In the genomic region with DNA sequence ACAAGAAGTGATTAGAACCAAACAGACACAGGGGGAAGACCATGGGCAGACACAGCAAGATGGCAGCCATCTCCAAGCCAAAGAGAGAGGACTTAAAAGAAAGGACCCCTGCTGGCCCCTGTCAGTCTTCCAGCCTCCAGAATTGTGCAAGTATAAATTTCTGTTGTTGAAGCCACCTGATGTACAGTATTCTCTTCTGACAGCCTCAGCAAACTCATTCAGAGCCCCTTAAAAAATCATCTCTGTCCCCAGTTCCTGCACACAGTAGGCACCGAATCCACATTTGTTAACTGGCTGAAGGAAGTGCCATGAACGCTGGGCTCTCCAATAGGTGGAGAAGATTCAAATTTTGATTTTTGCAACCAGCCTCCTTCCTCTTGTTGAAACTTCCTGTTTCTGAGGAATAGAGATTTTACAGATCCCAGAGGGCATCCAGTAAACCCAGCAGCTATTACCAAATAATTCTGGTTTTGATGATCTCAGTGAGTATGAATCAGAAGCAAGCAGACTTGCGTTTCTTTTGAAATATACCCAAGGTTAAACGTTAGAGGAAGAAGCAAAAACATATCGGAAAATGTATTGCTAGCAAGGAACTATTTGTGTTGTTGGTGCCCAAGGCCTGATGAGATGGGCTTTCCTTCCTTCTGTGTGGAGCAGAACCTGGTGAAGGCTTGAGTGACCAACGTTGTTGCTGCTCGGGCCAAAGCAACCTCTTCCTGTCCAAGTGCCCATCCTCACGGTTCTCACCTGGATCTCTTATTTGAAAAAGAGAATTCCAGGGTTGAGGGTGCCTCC, we compare ENCODE assay signal across 11 cellular contexts. TPM values are rescaled to one million over a fixed set of nuclear protein-coding genes. Genes with fewer than 3 reads are reported as not detected.
A peak's percentile ranks its signal among the peaks of the same experiment; 100 is the strongest.
DNase-seq lines count a peak whose midpoint lies in the region; ATAC-seq and TF ChIP-seq lines count a peak whose summit lies in the region.
"Had no signal": no experiment of that assay in that cellular context is flagged by ENCODE, and none has a peak within 500 bp of the region (broad histone marks: within the 10 kb centered on the region; RNA-seq: fewer than 3 reads in every experiment).

No MANE protein-coding gene starts in this region.

- TF ChIP-seq CTCF in A673 (conservative IDR thresholded peaks at IDR 0.05; ENCODE audit: low read depth, low read length): no peak

- H3K27me3 Mint-ChIP-seq in activated naive CD8-positive, alpha-beta T cell: no peaks in the 10 kb centered on the region

- peaks cover 49% of the 10 kb centered on the region for H3K4me1 Mint-ChIP-seq in activated naive CD8-positive, alpha-beta T cell (ENCODE audit: low read depth)

- H3K9me3 Mint-ChIP-seq in activated naive CD8-positive, alpha-beta T cell (ENCODE audit: low read depth): no peaks in the 10 kb centered on the region

- no peaks in the 10 kb centered on the region for H3K27me3 ChIP-seq in A673 (replicated peaks; ENCODE audit: insufficient read depth, low read depth, low read length, poor library complexity)
- H3K27me3 ChIP-seq: gastrocnemius medialis had no signal

- BruUV-seq in A673 (replicated peaks; lab: Mats Ljungman, UMichigan): no TSS peak

- H3K36me3 ChIP-seq in A673 (ENCODE audit: insufficient read depth, low read length, poor library complexity, severe bottlenecking): no peaks in the 10 kb centered on the region
- H3K36me3 ChIP-seq: gastrocnemius medialis had no signal

- intact Hi-C loops in A673 (cut with micrococcal nuclease; ENCODE audit: unreplicated experiment): no loop called here

- H3K36me3 Mint-ChIP-seq in activated naive CD8-positive, alpha-beta T cell: no peaks in the 10 kb centered on the region

- no peaks in the 10 kb centered on the region for H3K4me1 ChIP-seq in A673 (ENCODE audit: insufficient read depth, low read length, poor library complexity, severe bottlenecking)
- H3K4me1 ChIP-seq: gastrocnemius medialis had no signal

- ATAC-seq in GM19452 (IDR thresholded peaks at IDR 0.05; ENCODE audit: unreplicated experiment) (no peak), GM19463 (IDR thresholded peaks at IDR 0.05; ENCODE audit: unreplicated experiment) (no peak)

- POLR2A ChIA-PET in A673 (lab: Charles Lee; ENCODE audit: low non-redundant PET): no interaction called here

- DNase-seq in A673 (ENCODE audit: low spot score): peak; percentile 19
- peak; percentile 74 for DNase-seq in HT1080 (ENCODE audit: low read depth)
- DNase-seq in iris pigment epithelial cell (ENCODE audit: low read depth): peak; percentile 93
- no peak for DNase-seq in NCI-H2196 treated with DMSO at 0.1 percent for 48 hours (lab: John Stamatoyannopoulos, UW; ENCODE audit: unreplicated experiment)
- no peak for DNase-seq in NCI-H345 treated with DMSO at 0.1 percent for 48 hours (lab: John Stamatoyannopoulos, UW; ENCODE audit: unreplicated experiment)
- DNase-seq: activated CD4-positive, CD25-positive, alpha-beta regulatory T cell; gastrocnemius medialis; KG1 had no signal

- CTCF ChIA-PET in A673 (lab: Charles Lee): interaction anchor here (0.6 kb wide), 1 partner anchor 31 kb away, joined by 3 read pairs; no protein-coding TSS in a partner anchor

- H3K4me3 Mint-ChIP-seq in activated naive CD8-positive, alpha-beta T cell: no peak overlapping the region

- H3K4me3 ChIP-seq in A673 (ENCODE audit: low read depth, low read length, poor library complexity, severe bottlenecking): no peak overlapping the region
- H3K4me3 ChIP-seq: gastrocnemius medialis had no signal

- no peak overlapping the region for H3K27ac ChIP-seq in A673 (ENCODE audit: low read depth, low read length, poor library complexity, severe bottlenecking)

- H3K27ac Mint-ChIP-seq in activated naive CD8-positive, alpha-beta T cell: peak overlapping the region; percentile 54

- no peaks in the 10 kb centered on the region for H3K9me3 ChIP-seq in A673 (ENCODE audit: low read depth, low read length, poor library complexity, severe bottlenecking)
- H3K9me3 ChIP-seq: gastrocnemius medialis had no signal

RNA-seq across cellular contexts. Expression of gene PLB1, which starts 47.7 kb away (rescaled TPM):
- total RNA-seq in A673 (2021): 0.39 TPM in 1 of 2 replicates, not detected in the other
- 1.2 and 1.8 TPM in 2 replicates for total RNA-seq in HT1080 (2014; rRNA removed; shearing (Covaris generic))
- polyA plus RNA-seq in HT1080 (2015; cell fraction: cytosol; rRNA removed): 0.31 and 0.33 TPM in 2 replicates
- 0.41 and 1.8 TPM in 2 replicates for polyA plus RNA-seq in HT1080 (2015; cell fraction: nucleus; rRNA removed)

RNA-seq across cellular contexts. Expression of gene FOSL2, which starts 55.5 kb away (rescaled TPM):
- total RNA-seq in A673 (2021): 5.3 and 12.2 TPM in 2 replicates
- total RNA-seq in HT1080 (2014; rRNA removed; shearing (Covaris generic)): 61.2 and 73.5 TPM in 2 replicates
- 60.8 and 68.6 TPM in 2 replicates for polyA plus RNA-seq in HT1080 (2015; cell fraction: cytosol; rRNA removed)
- polyA plus RNA-seq in HT1080 (2015; cell fraction: nucleus; rRNA removed): 142 and 150 TPM in 2 replicates

Comparison
In these comparisons a context has a peak if more than half of its experiments do, and no peak if none do; other contexts are left out.
1. DNase-seq: peak in A673 (single experiment), HT1080 (single experiment) and iris pigment epithelial cell (single experiment); none in NCI-H2196 treated with DMSO at 0.1 percent for 48 hours (single experiment) and NCI-H345 treated with DMSO at 0.1 percent for 48 hours (single experiment).